In the genomic region with DNA sequence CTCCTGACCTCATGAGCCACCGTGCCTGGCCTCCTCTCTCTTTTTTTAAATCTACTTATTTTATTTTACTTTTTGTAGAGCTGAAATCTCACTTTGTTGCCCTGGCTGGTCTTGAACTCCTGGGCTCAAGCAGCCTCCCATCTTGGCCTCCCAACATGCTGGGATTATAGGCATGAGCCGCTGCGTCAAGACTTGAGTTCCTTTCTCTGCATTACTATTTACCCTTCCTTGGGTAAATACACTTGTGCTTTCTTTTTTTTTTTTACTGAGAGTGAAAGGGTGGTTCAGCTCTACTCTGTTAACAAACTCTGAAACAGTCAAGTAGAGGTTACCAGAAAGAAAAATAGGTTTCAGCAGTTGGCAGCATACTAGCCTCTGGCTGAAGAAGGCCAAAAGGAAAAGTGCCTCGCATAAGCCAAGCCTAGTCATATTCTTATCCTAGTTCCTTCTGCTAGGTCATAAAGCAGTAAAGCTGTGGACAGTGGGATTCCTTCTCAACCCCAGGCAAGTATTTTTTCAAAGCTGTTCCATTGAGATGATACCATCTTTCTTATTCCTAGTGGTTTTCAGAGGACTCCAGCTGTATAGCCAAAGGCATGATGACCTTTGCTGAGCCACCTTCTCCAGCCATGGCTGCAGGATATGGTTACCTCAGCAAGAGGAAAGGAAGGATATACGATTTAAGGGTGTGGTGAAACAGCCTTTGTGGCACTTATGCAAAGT, we compare ENCODE assay signal across 11 cellular contexts.
DNase-seq lines count a peak whose midpoint lies in the region; ATAC-seq, FAIRE-seq and TF ChIP-seq lines count a peak whose summit lies in the region.
"Had no signal": no experiment of that assay in that cellular context is flagged by ENCODE, and none has a peak within 500 bp of the region (broad histone marks: within the 10 kb centered on the region; RNA-seq: fewer than 3 reads in every experiment).

No MANE protein-coding gene starts in this region.

- TF ChIP-seq RAD21 in GM12878 (IDR thresholded peaks at IDR 0.05; ENCODE audit: insufficient read depth, low read depth, low read length): no peak

- peaks cover 40% of the 10 kb centered on the region for H3K36me3 Mint-ChIP-seq in CD8-positive, alpha-beta T cell
- H3K36me3 Mint-ChIP-seq in naive thymus-derived CD8-positive, alpha-beta T cell: peaks cover 14 to 35% (median 24%) of the 10 kb centered on the region in 3 donors

- RAD21 ChIA-PET in GM12878 (lab: Charles Lee; ENCODE audit: unreplicated experiment): interaction anchor here (1.3 to 3.0 kb wide), 2 partner anchors 11 to 173 kb away, joined by 5 to 19 read pairs; no protein-coding TSS in a partner anchor

- H3K4me1 Mint-ChIP-seq in CD8-positive, alpha-beta T cell (ENCODE audit: low read depth): peaks cover 64% of the 10 kb centered on the region
- peaks cover 33 to 73% (median 69%) of the 10 kb centered on the region in 4 donors for H3K4me1 Mint-ChIP-seq in naive thymus-derived CD8-positive, alpha-beta T cell

- DNase-seq in CD8-positive, alpha-beta T cell: no peak
- no peak for DNase-seq in GM12891 (ENCODE audit: insufficient read length, low spot score)
- no peak for DNase-seq in GM12878 (ENCODE audit: low read depth, low spot score)
- no peak for DNase-seq in naive thymus-derived CD8-positive, alpha-beta T cell
- DNase-seq in RKO (ENCODE audit: low spot score): no peak
- no peak for DNase-seq in HAP-1 (ENCODE audit: low spot score in 2 of 2)
- DNase-seq in SW480 (ENCODE audit: low spot score): no peak
- DNase-seq: activated effector memory CD4-positive, alpha-beta T cell treated with anti-CD3 and anti-CD28 coated beads, Interleukin-2, amount 50 U/mL, for 16 hours; NCI-H2029 treated with DMSO at 0.1 percent for 48 hours; PC-3 had no signal

- peak overlapping the region; percentile 66 for H3K27ac Mint-ChIP-seq in CD8-positive, alpha-beta T cell
- H3K27ac Mint-ChIP-seq in naive thymus-derived CD8-positive, alpha-beta T cell: peak overlapping the region; percentile 1 to 91 (median 75)

- no peak overlapping the region for H3K4me3 Mint-ChIP-seq in CD8-positive, alpha-beta T cell
- H3K4me3 Mint-ChIP-seq in naive thymus-derived CD8-positive, alpha-beta T cell: peak overlapping the region in 7 of 10 donors; percentile 10 to 72 (median 49)

- POLR2A ChIA-PET in CD8-positive, alpha-beta T cell (lab: Charles Lee): no interaction called here
- POLR2A ChIA-PET in GM12878 (lab: Charles Lee): interaction anchor here (0.7 to 2.0 kb wide), 3 partner anchors 11 to 322 kb away, joined by 3 to 13 read pairs (median 6); no protein-coding TSS in a partner anchor
- POLR2A ChIA-PET in naive thymus-derived CD8-positive, alpha-beta T cell (lab: Charles Lee): interaction anchor here (0.6 to 1.4 kb wide), 4 partner anchors 11 to 283 kb away, joined by 3 to 8 read pairs (median 4); no protein-coding TSS in a partner anchor

- no peak overlapping the region for H2AFZ ChIP-seq in GM12878 (ENCODE audit: control insufficient read depth, low read depth, low read length)

- no peaks in the 10 kb centered on the region for H3K27me3 ChIP-seq in CD8-positive, alpha-beta T cell (ENCODE audit: insufficient read depth, low read length)
- H3K27me3 ChIP-seq in GM12878 (replicated peaks in 1 of 2; ENCODE audit: control insufficient read depth in 2 of 2, insufficient read depth in 2 of 2, low read length in 1 of 2) (no peaks in the 10 kb centered on the region), HAP-1 (ENCODE audit: low read depth) (no peaks in the 10 kb centered on the region)

- intact Hi-C loops in CD8-positive, alpha-beta T cell (cut with DNase I, micrococcal nuclease): no loop called here
- intact Hi-C loops in GM12878 (cut with micrococcal nuclease; ENCODE audit: unreplicated experiment): no loop called here

- H3K27me3 Mint-ChIP-seq in CD8-positive, alpha-beta T cell (ENCODE audit: low read depth): no peaks in the 10 kb centered on the region
- H3K27me3 Mint-ChIP-seq in naive thymus-derived CD8-positive, alpha-beta T cell: no peaks in the 10 kb centered on the region

- TF ChIP-seq EP300 in GM12878 (IDR thresholded peaks at IDR 0.05; ENCODE audit: borderline replicate concordance in 1 of 2, control insufficient read depth in 1 of 2, low read depth in 2 of 2, low read length in 2 of 2): no peak

- ATAC-seq in CD8-positive, alpha-beta T cell: no peak
- ATAC-seq in GM12878 (no peak), HG03045 (IDR thresholded peaks at IDR 0.05; ENCODE audit: unreplicated experiment) (no peak)
- ATAC-seq in naive thymus-derived CD8-positive, alpha-beta T cell: no peak
- ATAC-seq: PC-3 had no signal

- no peak overlapping the region for H3K27ac ChIP-seq in CD8-positive, alpha-beta T cell (ENCODE audit: low read depth, low read length)
- H3K27ac ChIP-seq in GM12878 (ENCODE audit: control insufficient read depth, insufficient read depth): no peak overlapping the region

- H3K4me2 ChIP-seq in GM12878 (ENCODE audit: control insufficient read depth, insufficient read depth): peak overlapping the region; percentile 39; the same call in 1 of the 2 replicates

- H3K9ac ChIP-seq in GM12878 (ENCODE audit: control insufficient read depth, insufficient read depth, low read length): no peak overlapping the region

- no peak for TF ChIP-seq POLR2A in GM12891 (IDR thresholded peaks at IDR 0.05; ENCODE audit: low read depth, low read length)
- TF ChIP-seq POLR2A in GM12878 (IDR thresholded peaks at IDR 0.05; ENCODE audit: low read depth, low read length): no peak

- FAIRE-seq in GM12891 (lab: Jason Lieb, UNC) (peak; percentile 62), GM12878 (lab: Jason Lieb, UNC) (peak; percentile 66)

- CTCF ChIA-PET in CD8-positive, alpha-beta T cell (lab: Charles Lee): interaction anchor here (0.6 to 1.6 kb wide), 3 partner anchors 13 to 1118 kb away, joined by 3 to 7 read pairs (median 3); no protein-coding TSS in a partner anchor
- CTCF ChIA-PET in GM12878 (lab: Yijun Ruan, JAX): interaction anchor here (0.6 to 1.9 kb wide), 5 partner anchors 11 to 529 kb away, joined by 3 to 8 read pairs (median 4); no protein-coding TSS in a partner anchor

- in situ Hi-C loops in GM12878 (cut with MboI): no loop called here
- in situ Hi-C loops in HAP-1 (cut with MboI; ENCODE audit: low sequenced_read_pairs): no loop called here

- SMC1A ChIA-PET in GM12878 (lab: Charles Lee; ENCODE audit: uncharacterized antibody, unreplicated experiment): interaction anchor here (0.7 to 3.8 kb wide), 6 partner anchors 11 to 196 kb away, joined by 3 to 53 read pairs (median 6); no protein-coding TSS in a partner anchor

- 78% methylated on average over 5 of the region's 5 CpGs for WGBS in GM12878 (ENCODE audit: insufficient coverage, insufficient replicate concordance, low lambda C conversion rate, missing lambda C conversion rate)

- H3K4me1 ChIP-seq in CD8-positive, alpha-beta T cell (ENCODE audit: insufficient read depth, low read length): peaks cover 42% of the 10 kb centered on the region
- H3K4me1 ChIP-seq in GM12878 (ENCODE audit: control insufficient read depth, insufficient read depth, low read length): peaks cover 22% of the 10 kb centered on the region
- H3K4me1 ChIP-seq in HAP-1: peaks cover 5% of the 10 kb centered on the region

- peaks cover 38% of the 10 kb centered on the region for H3K79me2 ChIP-seq in GM12878 (ENCODE audit: control insufficient read depth, insufficient read depth, low read length)

- H3K4me3 ChIP-seq in CD8-positive, alpha-beta T cell (ENCODE audit: low read depth, low read length): no peak overlapping the region
- H3K4me3 ChIP-seq in GM12878 (no peak overlapping the region), HAP-1 (no peak overlapping the region)

- no TSS peak for BruUV-seq in GM12878 (replicated peaks; lab: Mats Ljungman, UMichigan)

- no peaks in the 10 kb centered on the region for H4K20me1 ChIP-seq in GM12878 (ENCODE audit: control insufficient read depth, insufficient read depth)

- no peak for TF ChIP-seq CTCF in CD8-positive, alpha-beta T cell (IDR thresholded peaks at IDR 0.05)
- TF ChIP-seq CTCF in GM12878 (IDR thresholded peaks at IDR 0.05 in 2 of 3, conservative IDR thresholded peaks at IDR 0.05 in 1 of 3; ENCODE audit: control insufficient read depth in 2 of 3, extremely low read depth in 1 of 3, insufficient read depth in 1 of 3, low read depth in 3 of 3, low read length in 3 of 3): no peak

- no peaks in the 10 kb centered on the region for H3K9me3 ChIP-seq in CD8-positive, alpha-beta T cell (ENCODE audit: low read length)
- H3K9me3 ChIP-seq in GM12878 (replicated peaks; ENCODE audit: control insufficient read depth, insufficient read depth, low read length): peaks cover 5% of the 10 kb centered on the region; the same call in 2 of the 3 replicates
- peaks cover 3% of the 10 kb centered on the region for H3K9me3 ChIP-seq in HAP-1

- H3K36me3 ChIP-seq in CD8-positive, alpha-beta T cell (ENCODE audit: insufficient read depth, low read length): no peaks in the 10 kb centered on the region
- peaks cover 0 to 23% of the 10 kb centered on the region in 2 experiments for H3K36me3 ChIP-seq in GM12878 (ENCODE audit: control insufficient read depth in 2 of 2, insufficient read depth in 2 of 2, low read length in 1 of 2)
- H3K36me3 ChIP-seq in HAP-1 (replicated peaks): no peaks in the 10 kb centered on the region; the same call in none of the 2 replicates

- peaks cover 3% of the 10 kb centered on the region for H3K9me3 Mint-ChIP-seq in CD8-positive, alpha-beta T cell
- peaks cover 0 to 15% (median 1%) of the 10 kb centered on the region in 9 donors for H3K9me3 Mint-ChIP-seq in naive thymus-derived CD8-positive, alpha-beta T cell

TF ChIP-seq in GM12891, 5 proteins besides CTCF, POLR2A, EP300 and RAD21:
- no peak for TF ChIP-seq POLR2AphosphoS5 (IDR thresholded peaks at IDR 0.05; ENCODE audit: low read depth, low read length)
- no peak for TF ChIP-seq PAX5 (IDR thresholded peaks at IDR 0.05; ENCODE audit: insufficient read depth, low read length, severe bottlenecking)
- no peak for TF ChIP-seq TAF1 (IDR thresholded peaks at IDR 0.05; ENCODE audit: low read depth, low read length)
- no peak for TF ChIP-seq SPI1 (IDR thresholded peaks at IDR 0.05; ENCODE audit: low read depth, low read length)
- no peak for TF ChIP-seq POU2F2 (IDR thresholded peaks at IDR 0.05; ENCODE audit: low read depth, low read length)

TF ChIP-seq in GM12878, 131 proteins besides CTCF, POLR2A, EP300 and RAD21 (continues in another document):
- no peak for TF ChIP-seq SMC3 (IDR thresholded peaks at IDR 0.05; ENCODE audit: borderline replicate concordance, low read length)
- TF ChIP-seq IRF4 (IDR thresholded peaks at IDR 0.05; ENCODE audit: low read depth, low read length): no peak
- no peak for TF ChIP-seq PAX8 (IDR thresholded peaks at IDR 0.05)
- TF ChIP-seq, protein P1, sequence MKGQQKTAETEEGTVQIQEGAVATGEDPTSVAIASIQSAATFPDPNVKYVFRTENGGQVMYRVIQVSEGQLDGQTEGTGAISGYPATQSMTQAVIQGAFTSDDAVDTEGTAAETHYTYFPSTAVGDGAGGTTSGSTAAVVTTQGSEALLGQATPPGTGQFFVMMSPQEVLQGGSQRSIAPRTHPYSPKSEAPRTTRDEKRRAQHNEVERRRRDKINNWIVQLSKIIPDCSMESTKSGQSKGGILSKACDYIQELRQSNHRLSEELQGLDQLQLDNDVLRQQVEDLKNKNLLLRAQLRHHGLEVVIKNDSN (IDR thresholded peaks at IDR 0.05; ENCODE audit: borderline replicate concordance, extremely low read length, insufficient read depth, low read depth, low read length): no peak
- TF ChIP-seq JUND (IDR thresholded peaks at IDR 0.05; ENCODE audit: low read depth, low read length): no peak
- TF ChIP-seq SIN3A (IDR thresholded peaks at IDR 0.05; ENCODE audit: low read depth, low read length): no peak
